16 cellular contexts compared by ENCODE assay signal in the genomic region with DNA sequence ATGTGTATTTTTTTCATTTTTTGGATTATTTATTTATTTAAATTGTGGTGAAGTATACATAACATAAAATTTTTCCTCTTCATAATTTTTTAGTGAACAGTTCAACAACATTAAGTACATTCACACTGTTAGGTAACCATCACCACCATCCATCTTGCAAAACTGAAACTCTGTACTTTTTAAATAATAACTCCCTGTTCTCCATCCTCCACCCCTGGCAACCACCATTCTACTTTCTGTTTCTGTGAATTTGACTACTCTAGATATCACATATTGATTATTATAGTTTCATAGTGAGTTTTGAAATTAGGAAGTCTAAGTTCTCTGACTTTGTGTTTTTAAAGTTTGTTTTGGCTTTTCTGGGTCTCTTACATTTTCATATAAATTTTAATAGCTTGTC.
A peak's percentile ranks its signal among the peaks of the same experiment; 100 is the strongest.
DNase-seq lines count a peak whose midpoint lies in the region; ATAC-seq lines count a peak whose summit lies in the region.
"Had no signal": no experiment of that assay in that cellular context is flagged by ENCODE, and none has a peak within 500 bp of the region (broad histone marks: within the 10 kb centered on the region; RNA-seq: fewer than 3 reads in every experiment).

No MANE protein-coding gene starts in this region.

- H3K4me1 Mint-ChIP-seq in activated CD8-positive, alpha-beta memory T cell treated with anti-CD3 and anti-CD28 coated beads, Interleukin-2, amount 10 ng/mL, durations not matched to agents 7 days and 5 days = peaks cover 15% of the 10 kb centered on the region
- H3K4me1 Mint-ChIP-seq in stimulated activated effector memory CD8-positive, alpha-beta T cell treated with anti-CD3 and anti-CD28 coated beads, Interleukin-12 subunit alpha, Interleukin-12 subunit beta, amount 100 ng/mL, for 72 hours = no peaks in the 10 kb centered on the region
- H3K4me1 Mint-ChIP-seq: memory B cell had no signal

- DNase-seq in activated CD8-positive, alpha-beta memory T cell treated with anti-CD3 and anti-CD28 coated beads, Interleukin-2, amount 10 ng/mL, durations not matched to agents 7 days and 5 days = no peak
- DNase-seq in activated CD8-positive, alpha-beta memory T cell treated with anti-CD3 and anti-CD28 coated beads for 24 hours = no peak
- no peak for DNase-seq in stimulated activated effector memory CD8-positive, alpha-beta T cell treated with anti-CD3 and anti-CD28 coated beads, Interleukin-12 subunit alpha, Interleukin-12 subunit beta, amount 100 ng/mL, for 72 hours (ENCODE audit: low spot score in 2 of 2)
- no peak for DNase-seq in NCI-H226
- no peak for DNase-seq in SW 1271 (lab: John Stamatoyannopoulos, UW)
- no peak for DNase-seq in NCI-H1105 treated with DMSO at 0.1 percent for 48 hours (lab: John Stamatoyannopoulos, UW)
- DNase-seq: activated effector memory CD4-positive, alpha-beta T cell treated with Interleukin-2 at 50 U/mL for 16 hours; Caco-2; hypothalamus; NCI-H524 treated with DMSO at 0.1 percent for 48 hours; SHP77 treated with DMSO at 0.1 percent for 48 hours; stimulated activated CD4-positive, alpha-beta T cell treated with anti-CD3 and anti-CD28 coated beads, Interleukin-4, amount 100 ng/mL, for 4 hours had no signal

- no peaks in the 10 kb centered on the region for H3K9me3 Mint-ChIP-seq in activated CD8-positive, alpha-beta memory T cell treated with anti-CD3 and anti-CD28 coated beads, Interleukin-2, amount 10 ng/mL, durations not matched to agents 7 days and 5 days (ENCODE audit: low read depth)
- H3K9me3 Mint-ChIP-seq in stimulated activated effector memory CD8-positive, alpha-beta T cell treated with anti-CD3 and anti-CD28 coated beads, Interleukin-12 subunit alpha, Interleukin-12 subunit beta, amount 100 ng/mL, for 72 hours = no peaks in the 10 kb centered on the region
- H3K9me3 Mint-ChIP-seq: memory B cell had no signal

- no peak overlapping the region for H3K27ac Mint-ChIP-seq in activated CD8-positive, alpha-beta memory T cell treated with anti-CD3 and anti-CD28 coated beads, Interleukin-2, amount 10 ng/mL, durations not matched to agents 7 days and 5 days
- H3K27ac Mint-ChIP-seq in stimulated activated effector memory CD8-positive, alpha-beta T cell treated with anti-CD3 and anti-CD28 coated beads, Interleukin-12 subunit alpha, Interleukin-12 subunit beta, amount 100 ng/mL, for 72 hours = no peak overlapping the region
- H3K27ac Mint-ChIP-seq: memory B cell, progenitor cell of endocrine pancreas had no signal

- CTCF ChIA-PET in activated CD8-positive, alpha-beta memory T cell treated with anti-CD3 and anti-CD28 coated beads, Interleukin-2, amount 10 ng/mL, durations not matched to agents 7 days and 5 days (lab: Charles Lee) = no interaction called here

- ATAC-seq in activated CD8-positive, alpha-beta memory T cell treated with anti-CD3 and anti-CD28 coated beads, Interleukin-2, amount 10 ng/mL, durations not matched to agents 7 days and 5 days = peak; percentile 60
- ATAC-seq in GM21576 (IDR thresholded peaks at IDR 0.05; ENCODE audit: unreplicated experiment) (peak; percentile 75), HG03108 (IDR thresholded peaks at IDR 0.05; ENCODE audit: unreplicated experiment) (peak; percentile 79)
- ATAC-seq in stimulated activated effector memory CD8-positive, alpha-beta T cell treated with anti-CD3 and anti-CD28 coated beads, Interleukin-12 subunit alpha, Interleukin-12 subunit beta, amount 100 ng/mL, for 72 hours = peak; percentile 65

- no peak overlapping the region for H3K4me3 Mint-ChIP-seq in activated CD8-positive, alpha-beta memory T cell treated with anti-CD3 and anti-CD28 coated beads, Interleukin-2, amount 10 ng/mL, durations not matched to agents 7 days and 5 days
- no peak overlapping the region for H3K4me3 Mint-ChIP-seq in stimulated activated effector memory CD8-positive, alpha-beta T cell treated with anti-CD3 and anti-CD28 coated beads, Interleukin-12 subunit alpha, Interleukin-12 subunit beta, amount 100 ng/mL, for 72 hours
- H3K4me3 Mint-ChIP-seq: memory B cell had no signal

- H3K36me3 Mint-ChIP-seq in activated CD8-positive, alpha-beta memory T cell treated with anti-CD3 and anti-CD28 coated beads, Interleukin-2, amount 10 ng/mL, durations not matched to agents 7 days and 5 days = peaks cover 12% of the 10 kb centered on the region
- no peaks in the 10 kb centered on the region for H3K36me3 Mint-ChIP-seq in stimulated activated effector memory CD8-positive, alpha-beta T cell treated with anti-CD3 and anti-CD28 coated beads, Interleukin-12 subunit alpha, Interleukin-12 subunit beta, amount 100 ng/mL, for 72 hours

- no peaks in the 10 kb centered on the region for H3K27me3 Mint-ChIP-seq in activated CD8-positive, alpha-beta memory T cell treated with anti-CD3 and anti-CD28 coated beads, Interleukin-2, amount 10 ng/mL, durations not matched to agents 7 days and 5 days
- H3K27me3 Mint-ChIP-seq: memory B cell, progenitor cell of endocrine pancreas had no signal
